ENCODE assay signal across 9 cellular contexts in genomic region chr12:69475237-69475984, GRCh38. TPM values are rescaled to one million over a fixed set of nuclear protein-coding genes. Genes with fewer than 3 reads are reported as not detected.
A peak's percentile ranks its signal among the peaks of the same experiment; 100 is the strongest.
DNase-seq lines count a peak whose midpoint lies in the region; ATAC-seq, FAIRE-seq and TF ChIP-seq lines count a peak whose summit lies in the region.
"Had no signal": no experiment of that assay in that cellular context is flagged by ENCODE, and none has a peak within 500 bp of the region (broad histone marks: within the 10 kb centered on the region; RNA-seq: fewer than 3 reads in every experiment).

No MANE protein-coding gene starts in this region.

- no peak for TF ChIP-seq POLR2A in H54 (IDR thresholded peaks at IDR 0.05; ENCODE audit: low read depth, low read length)

- no peaks in the 10 kb centered on the region for H3K27me3 Mint-ChIP-seq in activated CD8-positive, alpha-beta T cell treated with anti-CD3 and anti-CD28 coated beads, Interleukin-2, amount 10 ng/mL, durations not matched to agents 7 days and 5 days (ENCODE audit: low read depth)

- no peak overlapping the region for H2AFZ ChIP-seq in smooth muscle cell (ENCODE audit: low read depth)

- H3K36me3 ChIP-seq in smooth muscle cell (ENCODE audit: low read depth) = no peaks in the 10 kb centered on the region

- peaks cover 26% of the 10 kb centered on the region for H3K4me1 Mint-ChIP-seq in activated CD8-positive, alpha-beta T cell treated with anti-CD3 and anti-CD28 coated beads, Interleukin-2, amount 10 ng/mL, durations not matched to agents 7 days and 5 days (ENCODE audit: low read depth)

- peak overlapping the region; percentile 98 for H3K27ac ChIP-seq in smooth muscle cell (ENCODE audit: low read depth)

- H3K4me3 ChIP-seq in cardiac fibroblast (replicated peaks in 1 of 2; ENCODE audit: low read depth in 2 of 2, low read length in 2 of 2) (no peak overlapping the region), smooth muscle cell (peak overlapping the region; percentile 0)

- no peak for DNase-seq in H54 (ENCODE audit: insufficient read length, low spot score)
- DNase-seq in cardiac fibroblast (ENCODE audit: low read depth in 2 of 2) = peak; percentile 49 to 82
- peak; percentile 50 for DNase-seq in kidney tubule cell (ENCODE audit: low spot score)
- no peak for DNase-seq in smooth muscle cell (lab: John Stamatoyannopoulos, UW; ENCODE audit: unreplicated experiment)
- no peak for DNase-seq in NCI-H345 treated with DMSO at 0.1 percent for 48 hours (lab: John Stamatoyannopoulos, UW; ENCODE audit: unreplicated experiment)
- DNase-seq in NCI-H1105 (lab: John Stamatoyannopoulos, UW) = no peak
- no peak for DNase-seq in activated CD8-positive, alpha-beta T cell treated with anti-CD3 and anti-CD28 coated beads, Interleukin-2, amount 10 ng/mL, durations not matched to agents 7 days and 5 days
- DNase-seq: NCI-H526 treated with DMSO at 0.1 percent for 48 hours had no signal

- 63% methylated on average over 7 of the region's 7 CpGs for WGBS in smooth muscle cell (ENCODE audit: low lambda C conversion rate)

- ATAC-seq in GM18861 (IDR thresholded peaks at IDR 0.05; ENCODE audit: unreplicated experiment) = no peak
- ATAC-seq in activated CD8-positive, alpha-beta T cell treated with anti-CD3 and anti-CD28 coated beads, Interleukin-2, amount 10 ng/mL, durations not matched to agents 7 days and 5 days = no peak

- peak overlapping the region; percentile 94 for H3K4me2 ChIP-seq in smooth muscle cell

- H3K36me3 Mint-ChIP-seq in activated CD8-positive, alpha-beta T cell treated with anti-CD3 and anti-CD28 coated beads, Interleukin-2, amount 10 ng/mL, durations not matched to agents 7 days and 5 days (ENCODE audit: low read depth) = peaks cover 8% of the 10 kb centered on the region

- CTCF ChIA-PET in activated CD8-positive, alpha-beta T cell treated with anti-CD3 and anti-CD28 coated beads, Interleukin-2, amount 10 ng/mL, durations not matched to agents 7 days and 5 days (lab: Charles Lee) = no interaction called here

- H3K79me2 ChIP-seq in smooth muscle cell (ENCODE audit: low read depth) = peaks cover 100% of the 10 kb centered on the region

- POLR2A ChIA-PET in activated CD8-positive, alpha-beta T cell treated with anti-CD3 and anti-CD28 coated beads, Interleukin-2, amount 10 ng/mL, durations not matched to agents 7 days and 5 days (lab: Charles Lee) = no interaction called here

- H3K9me3 Mint-ChIP-seq in activated CD8-positive, alpha-beta T cell treated with anti-CD3 and anti-CD28 coated beads, Interleukin-2, amount 10 ng/mL, durations not matched to agents 7 days and 5 days (ENCODE audit: insufficient read depth) = no peaks in the 10 kb centered on the region

- H3K9me3 ChIP-seq in smooth muscle cell (replicated peaks; ENCODE audit: low read depth) = no peaks in the 10 kb centered on the region

- H3K4me3 Mint-ChIP-seq in activated CD8-positive, alpha-beta T cell treated with anti-CD3 and anti-CD28 coated beads, Interleukin-2, amount 10 ng/mL, durations not matched to agents 7 days and 5 days = no peak overlapping the region

- TF ChIP-seq CTCF in cardiac fibroblast (IDR thresholded peaks at IDR 0.05; ENCODE audit: low read depth, low read length) = no peak
- TF ChIP-seq CTCF in smooth muscle cell (IDR thresholded peaks at IDR 0.05; ENCODE audit: borderline replicate concordance, insufficient read depth, poor library complexity, severe bottlenecking) = no peak

- peaks cover 12% of the 10 kb centered on the region for H3F3A ChIP-seq in smooth muscle cell (ENCODE audit: low read depth)

- peak overlapping the region; percentile 17 for H3K9ac ChIP-seq in smooth muscle cell (ENCODE audit: low read depth)

- peaks cover 94% of the 10 kb centered on the region for H4K20me1 ChIP-seq in smooth muscle cell (ENCODE audit: low read depth)

- no peaks in the 10 kb centered on the region for H3K27me3 ChIP-seq in smooth muscle cell (ENCODE audit: low read depth)

- peak; percentile 15 for FAIRE-seq in H54 (lab: Jason Lieb, UNC)

- H3K27ac Mint-ChIP-seq in activated CD8-positive, alpha-beta T cell treated with anti-CD3 and anti-CD28 coated beads, Interleukin-2, amount 10 ng/mL, durations not matched to agents 7 days and 5 days = no peak overlapping the region

- peaks cover 56% of the 10 kb centered on the region for H3K4me1 ChIP-seq in smooth muscle cell (ENCODE audit: low read depth)

RNA-seq across cellular contexts. Expression of gene FRS2, which starts 5.2 kb away (rescaled TPM):
- total RNA-seq in smooth muscle cell = 90.2 and 169 TPM in 2 replicates
- 21.6 and 23.8 TPM in 2 replicates for polyA plus RNA-seq in smooth muscle cell
- total RNA-seq in activated CD8-positive, alpha-beta T cell treated with anti-CD3 and anti-CD28 coated beads, Interleukin-2, amount 10 ng/mL, durations not matched to agents 7 days and 5 days = 10 to 100 TPM; 13.0 to 13.7 TPM

Comparison
In these comparisons a context has a peak if more than half of its experiments do, and no peak if none do; other contexts are left out.
1. DNase-seq: peak in cardiac fibroblast (2 of 2) and kidney tubule cell (single experiment); none in H54 (single experiment), smooth muscle cell (single experiment), NCI-H345 treated with DMSO at 0.1 percent for 48 hours (single experiment), NCI-H1105 (single experiment) and activated CD8-positive, alpha-beta T cell treated with anti-CD3 and anti-CD28 coated beads, Interleukin-2, amount 10 ng/mL, durations not matched to agents 7 days and 5 days (single experiment).